Comparison of ENCODE assay signal across 1 cellular context in genomic region chr2:10449838-10450691, GRCh38.
TF ChIP-seq lines count a peak whose summit lies in the region.

No MANE protein-coding gene starts in this region.

TF ChIP-seq in HepG2, 621 proteins besides CTCF, POLR2A, EP300 and RAD21 (continued from another document and continues in another):
- no peak for TF ChIP-seq RAD51 (IDR thresholded peaks at IDR 0.05; ENCODE audit: borderline replicate concordance)
- peak; percentile 96 for TF ChIP-seq ZBTB21 (CRISPR knock-in tag; IDR thresholded peaks at IDR 0.05)
- TF ChIP-seq IRF2 (CRISPR knock-in tag; IDR thresholded peaks at IDR 0.05) = peak; percentile 93
- no peak for TF ChIP-seq IKZF1 (IDR thresholded peaks at IDR 0.05)
- TF ChIP-seq ZNF652 (CRISPR knock-in tag; IDR thresholded peaks at IDR 0.05; ENCODE audit: borderline replicate concordance, low read depth) = peak; percentile 47; the same call in 1 of the 2 replicates
- TF ChIP-seq ZNF354B (CRISPR knock-in tag; IDR thresholded peaks at IDR 0.05) = 0 out of 2 replicates have a peak, but pooled peaks have one; percentile 12
- TF ChIP-seq SMAD1 (CRISPR knock-in tag; IDR thresholded peaks at IDR 0.05; ENCODE audit: borderline replicate concordance, low read depth) = no peak
- no peak for TF ChIP-seq FOXK2 (IDR thresholded peaks at IDR 0.05)
- TF ChIP-seq SMARCE1 (IDR thresholded peaks at IDR 0.05; ENCODE audit: borderline replicate concordance) = no peak
- no peak for TF ChIP-seq ZNF589 (CRISPR knock-in tag; conservative IDR thresholded peaks at IDR 0.05)
- no peak for TF ChIP-seq FLYWCH1 (CRISPR knock-in tag; IDR thresholded peaks at IDR 0.05)
- peak; percentile 59; the same call in 1 of the 2 replicates for TF ChIP-seq DR1 (CRISPR knock-in tag; IDR thresholded peaks at IDR 0.05)
- TF ChIP-seq ZNF629 (CRISPR knock-in tag; conservative IDR thresholded peaks at IDR 0.05) = 0 out of 2 replicates have a peak, but pooled peaks have one; percentile 25
- peak; percentile 27 for TF ChIP-seq SKI (IDR thresholded peaks at IDR 0.05; ENCODE audit: partially characterized antibody)
- no peak for TF ChIP-seq HNRNPH1 (optimal IDR thresholded peaks at IDR 0.05; ENCODE audit: low read depth, low read length)
- no peak for TF ChIP-seq ZNF550 (CRISPR knock-in tag; IDR thresholded peaks at IDR 0.05; ENCODE audit: borderline replicate concordance)
- TF ChIP-seq HDAC2 (CRISPR knock-in tag; IDR thresholded peaks at IDR 0.05) = peak; percentile 91
- TF ChIP-seq ZBTB34 (CRISPR knock-in tag; IDR thresholded peaks at IDR 0.05) = peak; percentile 83
- peak; percentile 85 for TF ChIP-seq FOSL2 (CRISPR knock-in tag; IDR thresholded peaks at IDR 0.05)
- peak; percentile 86 for TF ChIP-seq RFXANK (CRISPR knock-in tag; IDR thresholded peaks at IDR 0.05)
- TF ChIP-seq ZNF275 (CRISPR knock-in tag; IDR thresholded peaks at IDR 0.05; ENCODE audit: borderline replicate concordance) = peak; percentile 61; the same call in 1 of the 2 replicates
- peak; percentile 62; the same call in 1 of the 2 replicates for TF ChIP-seq MYNN (CRISPR knock-in tag; IDR thresholded peaks at IDR 0.05; ENCODE audit: low read depth)
- peak; percentile 93; the same call in 1 of the 2 replicates for TF ChIP-seq ZNF598 (CRISPR knock-in tag; IDR thresholded peaks at IDR 0.05; ENCODE audit: borderline replicate concordance)
- no peak for TF ChIP-seq THAP8 (CRISPR knock-in tag; IDR thresholded peaks at IDR 0.05; ENCODE audit: borderline replicate concordance)
- no peak for TF ChIP-seq NFYB (CRISPR knock-in tag; IDR thresholded peaks at IDR 0.05)
- TF ChIP-seq, protein P1, sequence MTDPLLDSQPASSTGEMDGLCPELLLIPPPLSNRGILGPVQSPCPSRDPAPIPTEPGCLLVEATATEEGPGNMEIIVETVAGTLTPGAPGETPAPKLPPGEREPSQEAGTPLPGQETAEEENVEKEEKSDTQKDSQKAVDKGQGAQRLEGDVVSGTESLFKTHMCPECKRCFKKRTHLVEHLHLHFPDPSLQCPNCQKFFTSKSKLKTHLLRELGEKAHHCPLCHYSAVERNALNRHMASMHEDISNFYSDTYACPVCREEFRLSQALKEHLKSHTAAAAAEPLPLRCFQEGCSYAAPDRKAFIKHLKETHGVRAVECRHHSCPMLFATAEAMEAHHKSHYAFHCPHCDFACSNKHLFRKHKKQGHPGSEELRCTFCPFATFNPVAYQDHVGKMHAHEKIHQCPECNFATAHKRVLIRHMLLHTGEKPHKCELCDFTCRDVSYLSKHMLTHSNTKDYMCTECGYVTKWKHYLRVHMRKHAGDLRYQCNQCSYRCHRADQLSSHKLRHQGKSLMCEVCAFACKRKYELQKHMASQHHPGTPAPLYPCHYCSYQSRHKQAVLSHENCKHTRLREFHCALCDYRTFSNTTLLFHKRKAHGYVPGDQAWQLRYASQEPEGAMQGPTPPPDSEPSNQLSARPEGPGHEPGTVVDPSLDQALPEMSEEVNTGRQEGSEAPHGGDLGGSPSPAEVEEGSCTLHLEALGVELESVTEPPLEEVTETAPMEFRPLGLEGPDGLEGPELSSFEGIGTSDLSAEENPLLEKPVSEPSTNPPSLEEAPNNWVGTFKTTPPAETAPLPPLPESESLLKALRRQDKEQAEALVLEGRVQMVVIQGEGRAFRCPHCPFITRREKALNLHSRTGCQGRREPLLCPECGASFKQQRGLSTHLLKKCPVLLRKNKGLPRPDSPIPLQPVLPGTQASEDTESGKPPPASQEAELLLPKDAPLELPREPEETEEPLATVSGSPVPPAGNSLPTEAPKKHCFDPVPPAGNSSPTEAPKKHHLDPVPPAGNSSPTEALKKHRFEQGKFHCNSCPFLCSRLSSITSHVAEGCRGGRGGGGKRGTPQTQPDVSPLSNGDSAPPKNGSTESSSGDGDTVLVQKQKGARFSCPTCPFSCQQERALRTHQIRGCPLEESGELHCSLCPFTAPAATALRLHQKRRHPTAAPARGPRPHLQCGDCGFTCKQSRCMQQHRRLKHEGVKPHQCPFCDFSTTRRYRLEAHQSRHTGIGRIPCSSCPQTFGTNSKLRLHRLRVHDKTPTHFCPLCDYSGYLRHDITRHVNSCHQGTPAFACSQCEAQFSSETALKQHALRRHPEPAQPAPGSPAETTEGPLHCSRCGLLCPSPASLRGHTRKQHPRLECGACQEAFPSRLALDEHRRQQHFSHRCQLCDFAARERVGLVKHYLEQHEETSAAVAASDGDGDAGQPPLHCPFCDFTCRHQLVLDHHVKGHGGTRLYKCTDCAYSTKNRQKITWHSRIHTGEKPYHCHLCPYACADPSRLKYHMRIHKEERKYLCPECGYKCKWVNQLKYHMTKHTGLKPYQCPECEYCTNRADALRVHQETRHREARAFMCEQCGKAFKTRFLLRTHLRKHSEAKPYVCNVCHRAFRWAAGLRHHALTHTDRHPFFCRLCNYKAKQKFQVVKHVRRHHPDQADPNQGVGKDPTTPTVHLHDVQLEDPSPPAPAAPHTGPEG (CRISPR knock-in tag; IDR thresholded peaks at IDR 0.05) = no peak
- TF ChIP-seq, protein P2, sequence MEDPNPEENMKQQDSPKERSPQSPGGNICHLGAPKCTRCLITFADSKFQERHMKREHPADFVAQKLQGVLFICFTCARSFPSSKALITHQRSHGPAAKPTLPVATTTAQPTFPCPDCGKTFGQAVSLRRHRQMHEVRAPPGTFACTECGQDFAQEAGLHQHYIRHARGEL (CRISPR knock-in tag; IDR thresholded peaks at IDR 0.05) = no peak
- peak; percentile 93 for TF ChIP-seq GATAD2A (CRISPR knock-in tag; IDR thresholded peaks at IDR 0.05)
- no peak for TF ChIP-seq ZNF678 (CRISPR knock-in tag; IDR thresholded peaks at IDR 0.05)
- TF ChIP-seq TOPORS (CRISPR knock-in tag; IDR thresholded peaks at IDR 0.05) = peak; percentile 60; the same call in 1 of the 2 replicates
- TF ChIP-seq NKX3-1 (CRISPR knock-in tag; IDR thresholded peaks at IDR 0.05) = peak; percentile 16
- TF ChIP-seq, protein P3, sequence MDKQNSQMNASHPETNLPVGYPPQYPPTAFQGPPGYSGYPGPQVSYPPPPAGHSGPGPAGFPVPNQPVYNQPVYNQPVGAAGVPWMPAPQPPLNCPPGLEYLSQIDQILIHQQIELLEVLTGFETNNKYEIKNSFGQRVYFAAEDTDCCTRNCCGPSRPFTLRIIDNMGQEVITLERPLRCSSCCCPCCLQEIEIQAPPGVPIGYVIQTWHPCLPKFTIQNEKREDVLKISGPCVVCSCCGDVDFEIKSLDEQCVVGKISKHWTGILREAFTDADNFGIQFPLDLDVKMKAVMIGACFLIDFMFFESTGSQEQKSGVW (CRISPR knock-in tag; IDR thresholded peaks at IDR 0.05; ENCODE audit: borderline replicate concordance) = no peak
- peak; percentile 92 for TF ChIP-seq ZBTB38 (CRISPR knock-in tag; IDR thresholded peaks at IDR 0.05)
- peak; percentile 91 for TF ChIP-seq ZBTB20 (CRISPR knock-in tag; IDR thresholded peaks at IDR 0.05; ENCODE audit: borderline replicate concordance, low read depth)
- no peak for TF ChIP-seq ZNF749 (CRISPR knock-in tag; IDR thresholded peaks at IDR 0.05; ENCODE audit: borderline replicate concordance)
- 0 out of 2 replicates have a peak, but pooled peaks have one; percentile 76 for TF ChIP-seq ZBTB49 (CRISPR knock-in tag; IDR thresholded peaks at IDR 0.05; ENCODE audit: borderline replicate concordance)
- TF ChIP-seq, protein P4, sequence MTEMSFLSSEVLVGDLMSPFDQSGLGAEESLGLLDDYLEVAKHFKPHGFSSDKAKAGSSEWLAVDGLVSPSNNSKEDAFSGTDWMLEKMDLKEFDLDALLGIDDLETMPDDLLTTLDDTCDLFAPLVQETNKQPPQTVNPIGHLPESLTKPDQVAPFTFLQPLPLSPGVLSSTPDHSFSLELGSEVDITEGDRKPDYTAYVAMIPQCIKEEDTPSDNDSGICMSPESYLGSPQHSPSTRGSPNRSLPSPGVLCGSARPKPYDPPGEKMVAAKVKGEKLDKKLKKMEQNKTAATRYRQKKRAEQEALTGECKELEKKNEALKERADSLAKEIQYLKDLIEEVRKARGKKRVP (CRISPR knock-in tag; IDR thresholded peaks at IDR 0.05) = peak in 1 of 2 experiments; percentile 97; a peak in 2 of 4 replicates
- no peak for TF ChIP-seq FOXA1 (IDR thresholded peaks at IDR 0.05)
- peak; percentile 51; the same call in 1 of the 2 replicates for TF ChIP-seq FOXA1 (CRISPR knock-in tag; IDR thresholded peaks at IDR 0.05)
- TF ChIP-seq EEA1 (CRISPR knock-in tag; IDR thresholded peaks at IDR 0.05; ENCODE audit: borderline replicate concordance) = peak; percentile 70; the same call in 1 of the 2 replicates
- TF ChIP-seq, protein P5, sequence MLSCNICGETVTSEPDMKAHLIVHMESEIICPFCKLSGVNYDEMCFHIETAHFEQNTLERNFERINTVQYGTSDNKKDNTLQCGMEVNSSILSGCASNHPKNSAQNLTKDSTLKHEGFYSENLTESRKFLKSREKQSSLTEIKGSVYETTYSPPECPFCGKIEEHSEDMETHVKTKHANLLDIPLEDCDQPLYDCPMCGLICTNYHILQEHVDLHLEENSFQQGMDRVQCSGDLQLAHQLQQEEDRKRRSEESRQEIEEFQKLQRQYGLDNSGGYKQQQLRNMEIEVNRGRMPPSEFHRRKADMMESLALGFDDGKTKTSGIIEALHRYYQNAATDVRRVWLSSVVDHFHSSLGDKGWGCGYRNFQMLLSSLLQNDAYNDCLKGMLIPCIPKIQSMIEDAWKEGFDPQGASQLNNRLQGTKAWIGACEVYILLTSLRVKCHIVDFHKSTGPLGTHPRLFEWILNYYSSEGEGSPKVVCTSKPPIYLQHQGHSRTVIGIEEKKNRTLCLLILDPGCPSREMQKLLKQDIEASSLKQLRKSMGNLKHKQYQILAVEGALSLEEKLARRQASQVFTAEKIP (CRISPR knock-in tag; IDR thresholded peaks at IDR 0.05; ENCODE audit: borderline replicate concordance) = no peak
- TF ChIP-seq RFXAP (CRISPR knock-in tag; IDR thresholded peaks at IDR 0.05; ENCODE audit: borderline replicate concordance) = 0 out of 2 replicates have a peak, but pooled peaks have one; percentile 8
- TF ChIP-seq NR2F2 (IDR thresholded peaks at IDR 0.05; ENCODE audit: borderline replicate concordance, low read depth) = no peak; the same call in 1 of the 2 replicates
- 0 out of 2 replicates have a peak, but pooled peaks have one; percentile 72 for TF ChIP-seq ELF4 (CRISPR knock-in tag; IDR thresholded peaks at IDR 0.05; ENCODE audit: borderline replicate concordance)
- TF ChIP-seq ZBTB7B (CRISPR knock-in tag; IDR thresholded peaks at IDR 0.05) = peak; percentile 89
- TF ChIP-seq LRRFIP1 (CRISPR knock-in tag; conservative IDR thresholded peaks at IDR 0.05) = no peak; the same call in 1 of the 2 replicates
